Comparison of ENCODE assay signal across 18 cellular contexts in genomic region chr14:105938055-105938863, GRCh38.
"Had no signal": no experiment of that assay in that cellular context is flagged by ENCODE, and none has a peak within 500 bp of the region (broad histone marks: within the 10 kb centered on the region; RNA-seq: fewer than 3 reads in every experiment).

No MANE protein-coding gene starts in this region.

- H3K27me3 Mint-ChIP-seq: brain had no signal

- H3K36me3 ChIP-seq: heart left ventricle, prostate gland, tibial artery, WERI-Rb-1 had no signal

- H3K27ac Mint-ChIP-seq: activated CD4-positive, alpha-beta T cell treated with anti-CD3 and anti-CD28 coated beads, Interleukin-2, amount 10 ng/mL, durations not matched to agents 7 days and 5 days; activated naive CD4-positive, alpha-beta T cell treated with anti-CD3 and anti-CD28 coated beads, Interleukin-2, amount 50 U/mL, for 72 hours; activated T-helper 17 cell treated with anti-CD3 and anti-CD28 coated beads, Interleukin-2, amount 50 U/mL, for 72 hours; brain; mesothelial cell of epicardium; natural killer cell had no signal

- H3K36me3 Mint-ChIP-seq: brain had no signal

- H3K27me3 ChIP-seq: tibial artery had no signal

- ATAC-seq: activated naive CD4-positive, alpha-beta T cell treated with anti-CD3 and anti-CD28 coated beads, Interleukin-2, amount 50 U/mL, for 72 hours; activated T-helper 17 cell treated with anti-CD3 and anti-CD28 coated beads, Interleukin-2, amount 50 U/mL, for 72 hours; heart left ventricle; natural killer cell; SK-N-SH treated with all-trans-retinoic acid at 6 μM for 48 hours; stimulated activated naive CD8-positive, alpha-beta T cell treated with anti-CD3 and anti-CD28 coated beads, Interleukin-15, Interleukin-2, amounts not matched to agents 100 U/mL and 50 U/mL, for 24 hours had no signal

- DNase-seq: activated CD4-positive, alpha-beta T cell treated with anti-CD3 and anti-CD28 coated beads, Interleukin-2, amount 10 ng/mL, durations not matched to agents 7 days and 5 days; activated CD4-positive, CD25-positive, alpha-beta regulatory T cell treated with anti-CD3 and anti-CD28 coated beads, Interleukin-2, amount 50 U/mL, for 72 hours; aorta; dorsolateral prefrontal cortex; kidney; natural killer cell; stimulated activated naive CD8-positive, alpha-beta T cell treated with anti-CD3 and anti-CD28 coated beads, Interleukin-15, Interleukin-2, amounts not matched to agents 100 U/mL and 50 U/mL, for 24 hours; substantia nigra; WERI-Rb-1 had no signal

- H3K4me3 ChIP-seq: dorsolateral prefrontal cortex, heart left ventricle, prostate gland, tibial artery had no signal

- H3K4me3 Mint-ChIP-seq: activated CD4-positive, alpha-beta T cell treated with anti-CD3 and anti-CD28 coated beads, Interleukin-2, amount 10 ng/mL, durations not matched to agents 7 days and 5 days; activated T-helper 17 cell treated with anti-CD3 and anti-CD28 coated beads, Interleukin-2, amount 50 U/mL, for 72 hours; brain; mesothelial cell of epicardium; natural killer cell had no signal

- H3K4me1 ChIP-seq: heart left ventricle, prostate gland, tibial artery had no signal

- H3K4me1 Mint-ChIP-seq: activated T-helper 17 cell treated with anti-CD3 and anti-CD28 coated beads, Interleukin-2, amount 50 U/mL, for 72 hours; brain; mesothelial cell of epicardium had no signal

- H3K9me3 ChIP-seq: prostate gland had no signal

- H3K27ac ChIP-seq: dorsolateral prefrontal cortex, epithelial cell of prostate, heart left ventricle, prostate gland, tibial artery, WERI-Rb-1 had no signal
